Comparison of ENCODE assay signal across 9 cellular contexts in genomic region chr6:166488701-166489100, GRCh38.
A peak's percentile ranks its signal among the peaks of the same experiment; 100 is the strongest.
DNase-seq lines count a peak whose midpoint lies in the region; ATAC-seq and TF ChIP-seq lines count a peak whose summit lies in the region.
"Had no signal": no experiment of that assay in that cellular context is flagged by ENCODE, and none has a peak within 500 bp of the region (broad histone marks: within the 10 kb centered on the region; RNA-seq: fewer than 3 reads in every experiment).

No MANE protein-coding gene starts in this region.

- no peaks in the 10 kb centered on the region for H3K9me3 ChIP-seq in right cardiac atrium (ENCODE audit: control insufficient read depth, low read length)

- H3K4me2 ChIP-seq in GM23338, result no peak overlapping the region

- H3F3A ChIP-seq in GM23338 (replicated peaks; ENCODE audit: low read depth), result no peaks in the 10 kb centered on the region

- DNase-seq in GM23338 (ENCODE audit: low spot score) (no peak), right cardiac atrium (no peak), SW480 (ENCODE audit: low spot score) (no peak)
- DNase-seq in activated CD4-positive, alpha-beta memory T cell treated with anti-CD3 and anti-CD28 coated beads, Interleukin-2, amount 10 ng/mL, durations not matched to agents 7 days and 5 days, result no peak
- no peak for DNase-seq in stimulated activated effector memory CD8-positive, alpha-beta T cell treated with anti-CD3 and anti-CD28 coated beads, Interleukin-12 subunit alpha, Interleukin-12 subunit beta, amount 100 ng/mL, for 72 hours (ENCODE audit: low spot score in 2 of 2)
- DNase-seq in stimulated activated CD4-positive, alpha-beta T cell treated with anti-CD3 and anti-CD28 coated beads, Interleukin-4, amount 100 ng/mL, for 24 hours, result no peak
- DNase-seq: NCI-H1694 treated with DMSO at 0.1 percent for 48 hours had no signal

- intact Hi-C loops in right cardiac atrium (cut with DNase I), result no loop called here

- no peak for TF ChIP-seq CTCF in GM23338 (conservative IDR thresholded peaks at IDR 0.05; ENCODE audit: low read depth in 2 of 2)

- CTCF ChIA-PET in activated CD4-positive, alpha-beta memory T cell treated with anti-CD3 and anti-CD28 coated beads, Interleukin-2, amount 10 ng/mL, durations not matched to agents 7 days and 5 days (lab: Charles Lee), result interaction anchor here (0.5 to 1.7 kb wide), 5 partner anchors 37 to 138 kb away, joined by 3 to 5 read pairs (median 5); partner anchors contain the start of gene RPS6KA2

- H3K27ac ChIP-seq in GM23338 (ENCODE audit: low read depth) (peak overlapping the region; percentile 50; the same call in 1 of the 2 replicates), right cardiac atrium (ENCODE audit: low read length) (peak overlapping the region; percentile 10)

- no peaks in the 10 kb centered on the region for H3K9me3 Mint-ChIP-seq in GM23338
- H3K9me3 Mint-ChIP-seq in activated CD4-positive, alpha-beta memory T cell treated with anti-CD3 and anti-CD28 coated beads, Interleukin-2, amount 10 ng/mL, durations not matched to agents 7 days and 5 days, result peaks cover 10% of the 10 kb centered on the region
- no peaks in the 10 kb centered on the region for H3K9me3 Mint-ChIP-seq in stimulated activated effector memory CD8-positive, alpha-beta T cell treated with anti-CD3 and anti-CD28 coated beads, Interleukin-12 subunit alpha, Interleukin-12 subunit beta, amount 100 ng/mL, for 72 hours

- H3K4me1 ChIP-seq in GM23338 (ENCODE audit: insufficient read depth) (peaks cover 11% of the 10 kb centered on the region), right cardiac atrium (ENCODE audit: control insufficient read depth, insufficient read depth, low read length) (peaks cover 3% of the 10 kb centered on the region)

- H3K9me2 ChIP-seq in GM23338 (ENCODE audit: insufficient read depth), result no peaks in the 10 kb centered on the region

- H3K27me3 Mint-ChIP-seq in GM23338 (ENCODE audit: insufficient read depth, low read depth, poor library complexity), result peaks cover 14% of the 10 kb centered on the region
- no peaks in the 10 kb centered on the region for H3K27me3 Mint-ChIP-seq in activated CD4-positive, alpha-beta memory T cell treated with anti-CD3 and anti-CD28 coated beads, Interleukin-2, amount 10 ng/mL, durations not matched to agents 7 days and 5 days

- H3K79me2 ChIP-seq in GM23338 (replicated peaks; ENCODE audit: insufficient read depth), result no peaks in the 10 kb centered on the region

- 0 out of 2 replicates have a peak, but pooled peaks cover 4% of the 10 kb centered on the region for H3K36me3 ChIP-seq in GM23338 (ENCODE audit: insufficient read depth)

- H2AFZ ChIP-seq in GM23338, result no peak overlapping the region

- H3K4me1 Mint-ChIP-seq in GM23338, result peaks cover 23% of the 10 kb centered on the region
- H3K4me1 Mint-ChIP-seq in activated CD4-positive, alpha-beta memory T cell treated with anti-CD3 and anti-CD28 coated beads, Interleukin-2, amount 10 ng/mL, durations not matched to agents 7 days and 5 days, result peaks cover 28% of the 10 kb centered on the region
- peaks cover 15% of the 10 kb centered on the region for H3K4me1 Mint-ChIP-seq in stimulated activated effector memory CD8-positive, alpha-beta T cell treated with anti-CD3 and anti-CD28 coated beads, Interleukin-12 subunit alpha, Interleukin-12 subunit beta, amount 100 ng/mL, for 72 hours

- H4K20me1 ChIP-seq in GM23338 (replicated peaks; ENCODE audit: insufficient read depth), result no peaks in the 10 kb centered on the region

- H3K4me3 Mint-ChIP-seq in GM23338, result no peak overlapping the region
- no peak overlapping the region for H3K4me3 Mint-ChIP-seq in activated CD4-positive, alpha-beta memory T cell treated with anti-CD3 and anti-CD28 coated beads, Interleukin-2, amount 10 ng/mL, durations not matched to agents 7 days and 5 days
- H3K4me3 Mint-ChIP-seq in stimulated activated effector memory CD8-positive, alpha-beta T cell treated with anti-CD3 and anti-CD28 coated beads, Interleukin-12 subunit alpha, Interleukin-12 subunit beta, amount 100 ng/mL, for 72 hours, result peak overlapping the region; percentile 65

- peaks cover 28% of the 10 kb centered on the region for H3K36me3 Mint-ChIP-seq in GM23338 (ENCODE audit: low read depth)
- peaks cover 27% of the 10 kb centered on the region for H3K36me3 Mint-ChIP-seq in activated CD4-positive, alpha-beta memory T cell treated with anti-CD3 and anti-CD28 coated beads, Interleukin-2, amount 10 ng/mL, durations not matched to agents 7 days and 5 days (ENCODE audit: low read depth)
- H3K36me3 Mint-ChIP-seq in stimulated activated effector memory CD8-positive, alpha-beta T cell treated with anti-CD3 and anti-CD28 coated beads, Interleukin-12 subunit alpha, Interleukin-12 subunit beta, amount 100 ng/mL, for 72 hours, result no peaks in the 10 kb centered on the region

- POLR2A ChIA-PET in activated CD4-positive, alpha-beta memory T cell treated with anti-CD3 and anti-CD28 coated beads, Interleukin-2, amount 10 ng/mL, durations not matched to agents 7 days and 5 days (lab: Charles Lee), result interaction anchor here (1.1 to 1.8 kb wide), 4 partner anchors 15 to 139 kb away, joined by 3 to 4 read pairs (median 4); no protein-coding TSS in a partner anchor

- 0 out of 2 replicates have a peak overlapping the region, but pooled peaks have one; percentile 29 for H3K27ac Mint-ChIP-seq in GM23338
- H3K27ac Mint-ChIP-seq in activated CD4-positive, alpha-beta memory T cell treated with anti-CD3 and anti-CD28 coated beads, Interleukin-2, amount 10 ng/mL, durations not matched to agents 7 days and 5 days, result peak overlapping the region; percentile 98
- peak overlapping the region; percentile 96 for H3K27ac Mint-ChIP-seq in stimulated activated effector memory CD8-positive, alpha-beta T cell treated with anti-CD3 and anti-CD28 coated beads, Interleukin-12 subunit alpha, Interleukin-12 subunit beta, amount 100 ng/mL, for 72 hours

- H3K4me3 ChIP-seq in GM23338 (no peak overlapping the region), right cardiac atrium (ENCODE audit: low read length) (no peak overlapping the region)

- ATAC-seq in GM23338 (no peak), right cardiac atrium (no peak), HG03135 (IDR thresholded peaks at IDR 0.05; ENCODE audit: unreplicated experiment) (no peak), GM18907 (IDR thresholded peaks at IDR 0.05; ENCODE audit: unreplicated experiment) (no peak)
- no peak for ATAC-seq in stimulated activated effector memory CD8-positive, alpha-beta T cell treated with anti-CD3 and anti-CD28 coated beads, Interleukin-12 subunit alpha, Interleukin-12 subunit beta, amount 100 ng/mL, for 72 hours

- WGBS in right cardiac atrium, result 88% methylated on average over 13 of the region's 13 CpGs

- H3K27me3 ChIP-seq in GM23338 (ENCODE audit: insufficient read depth), result no peaks in the 10 kb centered on the region
- H3K27me3 ChIP-seq in right cardiac atrium (ENCODE audit: control insufficient read depth, insufficient read depth), result no peaks in the 10 kb centered on the region

TF ChIP-seq in GM23338, 12 proteins besides CTCF, POLR2A, EP300 and RAD21:
- TF ChIP-seq CREB1 (CRISPR knock-in tag; IDR thresholded peaks at IDR 0.05; ENCODE audit: low read depth) (no peak), POLR2AphosphoS5 (IDR thresholded peaks at IDR 0.05; ENCODE audit: low read depth) (no peak)
TF ChIP-seq in GM23338: peak in this region for 0.

Comparison
In these comparisons a context has a peak if more than half of its experiments do, and no peak if none do; other contexts are left out.
1. H3K27ac Mint-ChIP-seq: peak in every context shown above with its lines; median percentile 98 in activated CD4-positive, alpha-beta memory T cell treated with anti-CD3 and anti-CD28 coated beads, Interleukin-2, amount 10 ng/mL, durations not matched to agents 7 days and 5 days; 96 in stimulated activated effector memory CD8-positive, alpha-beta T cell treated with anti-CD3 and anti-CD28 coated beads, Interleukin-12 subunit alpha, Interleukin-12 subunit beta, amount 100 ng/mL, for 72 hours; 29 in GM23338.